22 cellular contexts compared by ENCODE assay signal in the genomic region with DNA sequence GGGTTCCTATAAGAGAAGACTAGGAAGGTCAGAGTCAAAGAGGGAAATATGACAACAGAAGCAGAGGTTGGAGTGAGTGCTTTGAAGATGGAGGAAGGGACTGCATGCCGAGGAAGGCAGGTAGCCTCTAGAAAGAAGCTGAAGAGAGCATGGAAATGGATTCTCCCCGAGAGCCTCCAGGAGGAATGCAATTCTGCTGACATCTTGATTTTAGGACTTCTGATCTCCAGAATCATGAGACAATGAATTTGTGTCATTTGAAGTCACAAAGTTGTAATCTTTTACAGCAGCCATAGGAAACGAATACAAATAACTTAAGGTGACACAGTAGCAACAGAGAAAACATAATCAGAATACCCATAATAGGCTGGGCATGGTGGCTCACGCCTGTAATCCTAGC.
"Had no signal": no experiment of that assay in that cellular context is flagged by ENCODE, and none has a peak within 500 bp of the region (broad histone marks: within the 10 kb centered on the region; RNA-seq: fewer than 3 reads in every experiment).

No MANE protein-coding gene starts in this region.

- H3K36me3 Mint-ChIP-seq: mesothelial cell of epicardium, naive B cell had no signal

- FAIRE-seq: endothelial cell of umbilical vein, frontal cortex, islet of Langerhans, keratinocyte had no signal

- H3K9me3 ChIP-seq: colonic mucosa, esophagus muscularis mucosa, heart right ventricle, left lung, lower lobe of right lung, mucosa of descending colon had no signal

- DNase-seq: colonic mucosa; cortex of kidney; effector memory CD4-positive, alpha-beta T cell; foreskin keratinocyte; glutamatergic neuron; head of caudate nucleus; heart right ventricle; hippocampal formation; left cardiac atrium; left lung; left ventricle myocardium superior; lower lobe of right lung; mesenchymal stem cell; mucosa of descending colon; naive B cell had no signal

- H3K4me1 Mint-ChIP-seq: mesothelial cell of epicardium, naive B cell had no signal

- H3K27ac ChIP-seq: colonic mucosa, esophagus muscularis mucosa, foreskin keratinocyte, heart right ventricle, left lung, lower lobe of right lung had no signal

- H3K9me3 Mint-ChIP-seq: dendritic cell treated with granulocyte-macrophage colony-stimulating factor and Interleukin-4, amounts not matched to agents 40 ng/mL and 50 ng/mL, for 4 days; mesothelial cell of epicardium had no signal

- H3K4me1 ChIP-seq: colonic mucosa, foreskin keratinocyte, left lung, lower lobe of right lung had no signal

- H3K4me3 ChIP-seq: colonic mucosa, esophagus muscularis mucosa, heart right ventricle, left lung, lower lobe of right lung, mucosa of descending colon had no signal

- ATAC-seq: foreskin keratinocyte, heart right ventricle, left cardiac atrium, left lung, left ventricle myocardium superior, lower lobe of right lung, mucosa of descending colon had no signal

- H3K36me3 ChIP-seq: colonic mucosa, esophagus muscularis mucosa, heart right ventricle, left lung, lower lobe of right lung had no signal

- H3K4me3 Mint-ChIP-seq: dendritic cell treated with granulocyte-macrophage colony-stimulating factor and Interleukin-4, amounts not matched to agents 40 ng/mL and 50 ng/mL, for 4 days; mesothelial cell of epicardium; naive B cell had no signal

- H3K27me3 ChIP-seq: colonic mucosa, esophagus muscularis mucosa, foreskin keratinocyte had no signal

- H3K27ac Mint-ChIP-seq: dendritic cell treated with granulocyte-macrophage colony-stimulating factor and Interleukin-4, amounts not matched to agents 40 ng/mL and 50 ng/mL, for 4 days; mesothelial cell of epicardium had no signal
